In the genomic region with DNA sequence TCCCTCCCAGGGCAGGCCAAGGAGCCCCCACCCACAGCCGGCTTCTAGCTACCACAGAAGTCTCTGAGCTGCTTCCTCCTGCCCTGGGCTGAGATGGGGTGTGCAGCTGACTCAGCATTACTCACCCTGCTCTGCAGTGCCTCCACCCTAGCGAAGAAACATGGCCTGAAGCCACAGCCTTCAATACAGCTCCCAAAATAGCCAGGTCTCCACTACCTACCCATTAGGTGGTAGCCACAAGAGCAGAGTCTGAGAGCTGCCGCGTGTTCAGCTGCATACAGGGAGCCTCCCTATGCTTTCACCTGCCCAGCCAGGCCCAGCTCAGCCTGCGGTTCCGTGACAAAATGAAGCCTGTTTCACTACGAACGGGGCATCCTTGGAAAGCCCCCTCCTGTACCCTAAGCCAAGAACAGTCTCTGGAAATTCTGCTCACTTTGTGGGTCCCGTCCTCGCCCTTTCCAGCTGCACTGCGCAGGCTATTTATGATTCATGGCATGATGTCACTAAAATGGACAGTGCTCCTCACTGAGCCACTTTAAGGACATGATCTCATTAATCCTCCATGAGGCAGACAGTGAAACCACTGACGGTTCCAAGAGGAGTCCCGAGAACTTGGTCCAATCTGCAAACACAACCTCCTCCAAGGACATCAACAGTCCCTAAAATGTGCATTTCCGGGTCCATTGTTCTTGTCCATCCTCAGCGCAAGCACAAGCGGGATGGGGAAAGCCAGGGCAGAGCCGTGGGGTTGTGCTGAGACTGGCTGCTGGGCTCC, we compare ENCODE assay signal across 8 cellular contexts. TPM values are rescaled to one million over a fixed set of nuclear protein-coding genes. Genes with fewer than 3 reads are reported as not detected.
A peak's percentile ranks its signal among the peaks of the same experiment; 100 is the strongest.
DNase-seq lines count a peak whose midpoint lies in the region; ATAC-seq, FAIRE-seq and TF ChIP-seq lines count a peak whose summit lies in the region.

No MANE protein-coding gene starts in this region.

- H3K9ac ChIP-seq in endothelial cell of umbilical vein (replicated peaks; ENCODE audit: extremely low read depth, insufficient read depth, low read length): peak overlapping the region; percentile 17

- peaks cover 81% of the 10 kb centered on the region for H3K79me2 ChIP-seq in endothelial cell of umbilical vein (ENCODE audit: control insufficient read depth, insufficient read depth, low read length)

- H3K4me2 ChIP-seq in endothelial cell of umbilical vein (ENCODE audit: insufficient read depth, low read length): no peak overlapping the region

- no peaks in the 10 kb centered on the region for H3K27me3 Mint-ChIP-seq in CD4-positive, CD25-positive, alpha-beta regulatory T cell
- no peaks in the 10 kb centered on the region for H3K27me3 Mint-ChIP-seq in neural crest cell (ENCODE audit: low read depth)

- peak overlapping the region; percentile 32 for H3K4me3 ChIP-seq in CD4-positive, CD25-positive, alpha-beta regulatory T cell (ENCODE audit: low read depth, low read length)
- H3K4me3 ChIP-seq in endothelial cell of umbilical vein (replicated peaks in 1 of 3; ENCODE audit: insufficient read depth in 1 of 3, low read depth in 1 of 3, low read length in 3 of 3): no peak overlapping the region

- H3K4me3 Mint-ChIP-seq in CD4-positive, CD25-positive, alpha-beta regulatory T cell: peak overlapping the region; percentile 62 to 81 (median 78)
- no peak overlapping the region for H3K4me3 Mint-ChIP-seq in neural crest cell

- TF ChIP-seq CTCF in endothelial cell of umbilical vein (IDR thresholded peaks at IDR 0.05; ENCODE audit: extremely low read depth in 1 of 2, insufficient read depth in 1 of 2, low read depth in 1 of 2, low read length in 2 of 2) (no peak), neural crest cell (conservative IDR thresholded peaks at IDR 0.05) (no peak)

- H3K4me1 Mint-ChIP-seq in CD4-positive, CD25-positive, alpha-beta regulatory T cell: peaks cover 24 to 96% (median 62%) of the 10 kb centered on the region in 4 donors
- peaks cover 25% of the 10 kb centered on the region for H3K4me1 Mint-ChIP-seq in neural crest cell

- H3K36me3 ChIP-seq in CD4-positive, CD25-positive, alpha-beta regulatory T cell (ENCODE audit: control insufficient read depth, insufficient read depth, low read length): peaks cover 85% of the 10 kb centered on the region
- H3K36me3 ChIP-seq in endothelial cell of umbilical vein (ENCODE audit: control insufficient read depth in 2 of 2, extremely low read depth in 1 of 2, insufficient read depth in 2 of 2, low read length in 2 of 2): peaks cover 31 to 60% of the 10 kb centered on the region in 2 experiments

- peak overlapping the region; percentile 14 to 90 (median 52) for H3K27ac Mint-ChIP-seq in CD4-positive, CD25-positive, alpha-beta regulatory T cell
- H3K27ac Mint-ChIP-seq in neural crest cell (ENCODE audit: unreplicated experiment): peak overlapping the region; percentile 35

- no peak overlapping the region for H2AFZ ChIP-seq in endothelial cell of umbilical vein (ENCODE audit: low read depth, low read length)

- peak; percentile 45 for TF ChIP-seq POLR2A in endothelial cell of umbilical vein (IDR thresholded peaks at IDR 0.05; ENCODE audit: low read depth, low read length)

- FAIRE-seq in endothelial cell of umbilical vein (lab: Jason Lieb, UNC): peak; percentile 94

- dilution Hi-C loops in endothelial cell of umbilical vein (cut with MboI; ENCODE audit: extremely low pct_ligation_motif_present, low sequenced_read_pairs): no loop called here

- H3K36me3 Mint-ChIP-seq in CD4-positive, CD25-positive, alpha-beta regulatory T cell: peaks cover 24% of the 10 kb centered on the region
- H3K36me3 Mint-ChIP-seq in neural crest cell (ENCODE audit: low read depth): no peaks in the 10 kb centered on the region

- POLR2A ChIA-PET in endothelial cell of umbilical vein (lab: Charles Lee): interaction anchor here (0.8 to 4.9 kb wide), 5 partner anchors 11 to 24 kb away, joined by 3 to 43 read pairs (median 4); partner anchors contain the start of gene WDR1

- H3K9me3 ChIP-seq in CD4-positive, CD25-positive, alpha-beta regulatory T cell (ENCODE audit: control insufficient read depth in 2 of 2, low read length in 2 of 2): no peaks in the 10 kb centered on the region
- no peaks in the 10 kb centered on the region for H3K9me3 ChIP-seq in endothelial cell of umbilical vein (replicated peaks; ENCODE audit: control insufficient read depth, insufficient read depth, low read length)

- no peaks in the 10 kb centered on the region for H3K9me3 Mint-ChIP-seq in CD4-positive, CD25-positive, alpha-beta regulatory T cell
- H3K9me3 Mint-ChIP-seq in neural crest cell: no peaks in the 10 kb centered on the region

- intact Hi-C loops in endothelial cell of umbilical vein (cut with micrococcal nuclease): loop anchor here (1.0 to 10.0 kb wide), 3 partner anchors 10 to 1448 kb away; partner anchors contain the start of gene WDR1

- no peaks in the 10 kb centered on the region for H3K27me3 ChIP-seq in CD4-positive, CD25-positive, alpha-beta regulatory T cell (ENCODE audit: control insufficient read depth, insufficient read depth, low read length)
- no peaks in the 10 kb centered on the region for H3K27me3 ChIP-seq in endothelial cell of umbilical vein (ENCODE audit: control insufficient read depth in 2 of 2, insufficient read depth in 2 of 2, low read length in 2 of 2)

- no TSS peak for BruUV-seq in endothelial cell of umbilical vein (replicated peaks; lab: Mats Ljungman, UMichigan)

- H4K20me1 ChIP-seq in endothelial cell of umbilical vein (replicated peaks; ENCODE audit: control insufficient read depth, extremely low read depth, insufficient read depth, low read length): no peaks in the 10 kb centered on the region

- peak overlapping the region; percentile 79 for H3K27ac ChIP-seq in CD4-positive, CD25-positive, alpha-beta regulatory T cell (ENCODE audit: insufficient read depth, low read length, poor library complexity, severe bottlenecking)
- H3K27ac ChIP-seq in endothelial cell of umbilical vein (ENCODE audit: insufficient read depth, low read depth, low read length): peak overlapping the region; percentile 79

- peak; percentile 43 to 94 (median 73) for DNase-seq in CD4-positive, CD25-positive, alpha-beta regulatory T cell
- peak; percentile 90 to 91 for DNase-seq in Kasumi-1 (lab: John Stamatoyannopoulos, UW)
- DNase-seq in activated CD8-positive, alpha-beta memory T cell treated with anti-CD3 and anti-CD28 coated beads, Interleukin-2, amount 50 U/mL, for 24 hours (ENCODE audit: extremely low read depth): peak; percentile 80
- peak; percentile 71 for DNase-seq in endothelial cell of umbilical vein (ENCODE audit: low read depth, low spot score)
- DNase-seq in neural crest cell (ENCODE audit: low read depth, low spot score): no peak
- peak; percentile 92 for DNase-seq in stromal cell of bone marrow (ENCODE audit: low read depth)
- no peak for DNase-seq in NCI-H526 treated with DMSO at 0.1 percent for 48 hours (lab: John Stamatoyannopoulos, UW)

- CTCF ChIA-PET in endothelial cell of umbilical vein (lab: Charles Lee): interaction anchor here (0.8 to 1.7 kb wide), 6 partner anchors 11 to 24 kb away, joined by 3 to 7 read pairs (median 3); partner anchors contain the start of gene WDR1

- H3K4me1 ChIP-seq in CD4-positive, CD25-positive, alpha-beta regulatory T cell (ENCODE audit: control insufficient read depth, insufficient read depth, low read length, poor library complexity, severe bottlenecking): peaks cover 96% of the 10 kb centered on the region
- H3K4me1 ChIP-seq in endothelial cell of umbilical vein (ENCODE audit: control insufficient read depth, extremely low read depth, insufficient read depth, low read length): peaks cover 82% of the 10 kb centered on the region

- no peaks in the 10 kb centered on the region for H3K9me1 ChIP-seq in endothelial cell of umbilical vein (replicated peaks; ENCODE audit: control insufficient read depth, extremely low read depth, insufficient read depth, low read length)

- peak; percentile 93 to 94 for ATAC-seq in CD4-positive, CD25-positive, alpha-beta regulatory T cell (ENCODE audit: low read depth in 2 of 2)
- peak; percentile 68 for ATAC-seq in GM21619 (IDR thresholded peaks at IDR 0.05; ENCODE audit: unreplicated experiment)

TF ChIP-seq in endothelial cell of umbilical vein, 7 proteins besides CTCF, POLR2A, EP300 and RAD21:
- TF ChIP-seq FOS (IDR thresholded peaks at IDR 0.05; ENCODE audit: borderline replicate concordance, insufficient read depth, low read length) (peak; percentile 70), EZH2 (IDR thresholded peaks at IDR 0.05; ENCODE audit: borderline replicate concordance, low read depth, low read length, severe bottlenecking) (no peak), MAX (IDR thresholded peaks at IDR 0.05; ENCODE audit: insufficient read depth, insufficient read length) (no peak), JUN (IDR thresholded peaks at IDR 0.05; ENCODE audit: borderline replicate concordance, insufficient read depth, insufficient read length, low read depth) (peak; percentile 83), MYC (IDR thresholded peaks at IDR 0.05; ENCODE audit: low read depth, low read length) (no peak), POLR2AphosphoS5 (IDR thresholded peaks at IDR 0.05; ENCODE audit: insufficient read depth, low read depth, low read length) (peak; percentile 53)
TF ChIP-seq in endothelial cell of umbilical vein: peak in this region for 3.

RNA-seq across cellular contexts. Expression of gene WDR1, which starts 20.2 kb away (rescaled TPM):
- total RNA-seq in CD4-positive, CD25-positive, alpha-beta regulatory T cell: 326 TPM
- 100 to 1,000 TPM; 312 to 422 (median 370) TPM for polyA plus RNA-seq in CD4-positive, CD25-positive, alpha-beta regulatory T cell
- 547 and 590 TPM in 2 replicates for total RNA-seq in endothelial cell of umbilical vein
- 660 and 666 TPM in 2 replicates for polyA plus RNA-seq in endothelial cell of umbilical vein
- 591 and 614 TPM in 2 replicates for polyA plus RNA-seq in endothelial cell of umbilical vein (2011; cell fraction: cytosol; rRNA removed)
- 508 and 517 TPM in 2 replicates for polyA plus RNA-seq in endothelial cell of umbilical vein (2011; cell fraction: nucleus; rRNA removed)
- 427 and 456 TPM in 2 replicates for polyA plus RNA-seq in endothelial cell of umbilical vein (2012)
- polyA minus RNA-seq in endothelial cell of umbilical vein: 633 and 649 TPM in 2 replicates
- polyA minus RNA-seq in endothelial cell of umbilical vein (2011; cell fraction: cytosol; rRNA and poly(A)+ RNA removed): 55.7 TPM
- 186 and 244 TPM in 2 replicates for polyA minus RNA-seq in endothelial cell of umbilical vein (2011; cell fraction: nucleus; rRNA and poly(A)+ RNA removed)
- 154 and 155 TPM in 2 replicates for total RNA-seq in neural crest cell

Comparison
In these comparisons a context has a peak if more than half of its experiments do, and no peak if none do; other contexts are left out.
1. DNase-seq: peak in CD4-positive, CD25-positive, alpha-beta regulatory T cell (3 of 3), Kasumi-1 (2 of 2), activated CD8-positive, alpha-beta memory T cell treated with anti-CD3 and anti-CD28 coated beads, Interleukin-2, amount 50 U/mL, for 24 hours (single experiment), endothelial cell of umbilical vein (single experiment) and stromal cell of bone marrow (single experiment); none in neural crest cell (single experiment) and NCI-H526 treated with DMSO at 0.1 percent for 48 hours (single experiment).